Comparison of ENCODE assay signal across 30 cellular contexts in the genomic region with DNA sequence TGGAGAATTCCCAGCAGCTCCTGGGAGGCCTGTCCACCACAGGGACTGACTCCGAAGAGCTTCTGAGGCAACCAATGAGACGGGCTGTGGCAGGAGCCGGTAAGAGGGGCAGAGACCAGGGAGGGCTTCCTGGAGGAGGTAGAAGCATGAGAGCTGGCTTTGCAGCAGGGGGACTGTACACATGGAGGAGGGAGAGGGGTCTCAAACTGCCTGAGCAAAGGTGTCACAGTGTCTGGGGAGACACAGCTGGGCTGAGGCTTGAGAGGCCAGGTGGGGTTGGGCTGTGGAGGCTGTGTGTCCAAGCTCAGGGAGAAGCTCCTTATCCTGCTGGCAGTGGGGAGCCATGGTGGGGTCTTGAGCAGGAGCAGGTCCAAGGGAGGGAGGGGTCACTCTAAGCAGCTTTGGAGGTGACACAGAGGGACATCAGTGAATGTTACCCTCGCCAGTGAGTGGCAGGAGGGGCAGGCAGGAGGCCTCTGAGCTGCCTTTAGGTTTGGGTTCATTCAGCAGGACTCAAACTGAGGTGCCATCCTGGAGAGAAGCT. TPM values are rescaled to one million over a fixed set of nuclear protein-coding genes. Genes with fewer than 3 reads are reported as not detected.
"Had no signal": no experiment of that assay in that cellular context is flagged by ENCODE, and none has a peak within 500 bp of the region (broad histone marks: within the 10 kb centered on the region; RNA-seq: fewer than 3 reads in every experiment).

No MANE protein-coding gene starts in this region.

- H3K9me3 Mint-ChIP-seq: activated CD4-positive, alpha-beta memory T cell treated with anti-CD3 and anti-CD28 coated beads, Interleukin-2, amount 10 ng/mL, durations not matched to agents 7 days and 5 days; activated naive CD4-positive, alpha-beta T cell treated with anti-CD3 and anti-CD28 coated beads, Interleukin-2, amount 10 ng/mL, durations not matched to agents 7 days and 5 days; activated naive CD8-positive, alpha-beta T cell treated with anti-CD3 and anti-CD28 coated beads for 36 hours; activated T-helper 2 cell treated with anti-CD3 and anti-CD28 coated beads, Interferon-gamma antibody, Interleukin-2, Interleukin-4, amounts not matched to agents 10 μg/mL and 5 μg/mL and 100 μg/mL, durations not matched to agents 14 hours and 24 hours and 36 hours had no signal

- H3K36me3 Mint-ChIP-seq: activated naive CD4-positive, alpha-beta T cell treated with anti-CD3 and anti-CD28 coated beads, Interleukin-2, amount 10 ng/mL, durations not matched to agents 7 days and 5 days; activated naive CD8-positive, alpha-beta T cell treated with anti-CD3 and anti-CD28 coated beads for 36 hours had no signal

- H3K9ac ChIP-seq: KMS-11, SK-N-SH had no signal

- H3K36me3 ChIP-seq: brain microvascular endothelial cell, cardiac muscle cell, SJCRH30 had no signal

- H3K27ac Mint-ChIP-seq: activated CD4-positive, alpha-beta memory T cell treated with anti-CD3 and anti-CD28 coated beads, Interleukin-2, amount 10 ng/mL, durations not matched to agents 7 days and 5 days; activated CD4-positive, alpha-beta T cell treated with anti-CD3 and anti-CD28 coated beads for 36 hours; activated naive CD4-positive, alpha-beta T cell treated with anti-CD3 and anti-CD28 coated beads, Interleukin-2, amount 10 ng/mL, durations not matched to agents 7 days and 5 days; activated naive CD8-positive, alpha-beta T cell treated with anti-CD3 and anti-CD28 coated beads for 36 hours; activated T-helper 2 cell treated with anti-CD3 and anti-CD28 coated beads, Interferon-gamma antibody, Interleukin-2, Interleukin-4, amounts not matched to agents 10 μg/mL and 5 μg/mL and 100 μg/mL, durations not matched to agents 14 hours and 24 hours and 36 hours had no signal

- H3K27me3 ChIP-seq: brain microvascular endothelial cell, cardiac muscle cell, SJCRH30 had no signal

- H3K4me3 ChIP-seq: cardiac muscle cell, SJCRH30 had no signal

- H3K4me3 Mint-ChIP-seq: activated CD4-positive, alpha-beta memory T cell treated with anti-CD3 and anti-CD28 coated beads, Interleukin-2, amount 10 ng/mL, durations not matched to agents 7 days and 5 days; activated CD4-positive, alpha-beta T cell treated with anti-CD3 and anti-CD28 coated beads for 36 hours; activated naive CD4-positive, alpha-beta T cell treated with anti-CD3 and anti-CD28 coated beads, Interleukin-2, amount 10 ng/mL, durations not matched to agents 7 days and 5 days; activated naive CD8-positive, alpha-beta T cell treated with anti-CD3 and anti-CD28 coated beads for 36 hours had no signal

- H3K9me3 ChIP-seq: SJCRH30, SK-N-SH had no signal

- DNase-seq: activated CD4-positive, alpha-beta memory T cell treated with anti-CD3 and anti-CD28 coated beads, Interleukin-2, amount 10 ng/mL, durations not matched to agents 7 days and 5 days; activated CD4-positive, alpha-beta T cell treated with anti-CD3 and anti-CD28 coated beads for 36 hours; activated CD4-positive, alpha-beta T cell treated with anti-CD3 and anti-CD28 coated beads, Interleukin-2, amount 50 U/mL, for 1 hour; activated gamma-delta T cell treated with Interleukin-2 at 50 U/mL for 16 hours; activated naive CD4-positive, alpha-beta T cell treated with anti-CD3 and anti-CD28 coated beads, Interleukin-2, amount 10 ng/mL, durations not matched to agents 7 days and 5 days; activated naive CD8-positive, alpha-beta T cell treated with anti-CD3 and anti-CD28 coated beads for 36 hours; activated T-cell treated with anti-CD3 and anti-CD28 coated beads for 4 hours; activated T-cell treated with anti-CD3 and anti-CD28 coated beads, Interleukin-2, amount 50 U/mL, for 48 hours; brain microvascular endothelial cell; NCI-H1092; NCI-H1417; NCI-H1694; NCI-H2029; NCI-H345; NCI-H510A; NCI-H526 treated with DMSO at 0.1 percent for 48 hours; NCI-H82; OCI-M1; Right ventricle myocardium superior; RPMI8226; SJCRH30; SK-N-SH; T-helper 1 cell had no signal

- H3K4me2 ChIP-seq: KMS-11, SK-N-SH had no signal

- H3K27ac ChIP-seq: brain microvascular endothelial cell, cardiac muscle cell, KMS-11, SJCRH30, VCaP had no signal

- ATAC-seq: activated CD4-positive, alpha-beta T cell treated with anti-CD3 and anti-CD28 coated beads for 36 hours; Panc1 had no signal

RNA-seq across cellular contexts. Expression of a gene that starts 4.6 kb away (rescaled TPM):
- total RNA-seq: SJCRH30; T-helper 2 cell treated with Interferon-gamma antibody and Interleukin-4, amounts not matched to agents 100 ng/mL and 5 ng/mL, for 36 hours had no signal
- polyA plus RNA-seq: SK-N-SH had no signal

RNA-seq across cellular contexts. Expression of a gene that starts 29.1 kb away (rescaled TPM):
- total RNA-seq: activated CD4-positive, alpha-beta memory T cell treated with anti-CD3 and anti-CD28 coated beads, Interleukin-2, amount 10 ng/mL, durations not matched to agents 7 days and 5 days; activated CD8-positive, alpha-beta memory T cell treated with anti-CD3 and anti-CD28 coated beads for 36 hours; activated naive CD8-positive, alpha-beta T cell treated with anti-CD3 and anti-CD28 coated beads for 36 hours; activated T-helper 2 cell treated with anti-CD3 and anti-CD28 coated beads, Interferon-gamma antibody, Interleukin-2, Interleukin-4, amounts not matched to agents 10 μg/mL and 5 μg/mL and 100 μg/mL, durations not matched to agents 14 hours and 24 hours and 36 hours; T-helper 2 cell treated with Interferon-gamma antibody and Interleukin-4, amounts not matched to agents 100 ng/mL and 5 ng/mL, for 36 hours had no signal
- polyA plus RNA-seq: cardiac muscle cell had no signal
